Comparison of ENCODE assay signal across 8 cellular contexts in genomic region chrX:129925305-129926092, GRCh38. TPM values are rescaled to one million over a fixed set of nuclear protein-coding genes. Genes with fewer than 3 reads are reported as not detected.
DNase-seq lines count a peak whose midpoint lies in the region; ATAC-seq, FAIRE-seq and TF ChIP-seq lines count a peak whose summit lies in the region.

No MANE protein-coding gene starts in this region.

- peak; percentile 84 for ATAC-seq in activated B cell treated with CpG ODN at 0.5 μM for 24 hours (ENCODE audit: low read depth)
- no peak for ATAC-seq in HG03280 (IDR thresholded peaks at IDR 0.05; ENCODE audit: unreplicated experiment)

- peaks cover 4% of the 10 kb centered on the region for H3K4me1 Mint-ChIP-seq in activated B cell treated with CpG ODN at 0.5 μM for 24 hours

- no peaks in the 10 kb centered on the region for H3K27me3 Mint-ChIP-seq in activated B cell treated with CpG ODN at 0.5 μM for 24 hours

- intact Hi-C loops in activated B cell treated with CpG ODN at 0.5 μM for 24 hours (cut with micrococcal nuclease), result loop anchor here (1.0 to 10.0 kb wide), 5 partner anchors 99 to 319 kb away; no protein-coding TSS in a partner anchor

- peak; percentile 71 for FAIRE-seq in GM19239 (lab: Jason Lieb, UNC)

- DNase-seq in C1 segment of cervical spinal cord (lab: John Stamatoyannopoulos, UW), result peak in 12 of 14 donors; percentile 1 to 63 (median 24)
- no peak for DNase-seq in GM19239 (ENCODE audit: insufficient read length, low spot score)
- peak; percentile 56 for DNase-seq in NCI-H1694 (lab: John Stamatoyannopoulos, UW)
- peak; percentile 30 for DNase-seq in activated B cell treated with CpG ODN at 0.5 μM for 24 hours
- peak; percentile 85 to 88 for DNase-seq in cardiac fibroblast (ENCODE audit: low read depth in 2 of 2)
- DNase-seq in kidney tubule cell (ENCODE audit: low spot score), result peak; percentile 74
- DNase-seq in stimulated activated CD4-positive, alpha-beta T cell treated with anti-CD3 and anti-CD28 coated beads, Interleukin-4, amount 100 ng/mL, for 1 hour, result peak; percentile 49

- peaks cover 53% of the 10 kb centered on the region for H3K36me3 Mint-ChIP-seq in activated B cell treated with CpG ODN at 0.5 μM for 24 hours (ENCODE audit: low read depth)

- no peak overlapping the region for H3K4me3 ChIP-seq in cardiac fibroblast (replicated peaks in 1 of 2; ENCODE audit: low read depth in 2 of 2, low read length in 2 of 2)

- no peak overlapping the region for H3K27ac Mint-ChIP-seq in activated B cell treated with CpG ODN at 0.5 μM for 24 hours

- no peak for TF ChIP-seq CTCF in activated B cell treated with CpG ODN at 0.5 μM for 24 hours (IDR thresholded peaks at IDR 0.05)
- TF ChIP-seq CTCF in cardiac fibroblast (IDR thresholded peaks at IDR 0.05; ENCODE audit: low read depth, low read length), result peak; percentile 56

- H3K4me3 Mint-ChIP-seq in activated B cell treated with CpG ODN at 0.5 μM for 24 hours, result no peak overlapping the region

- H3K9me3 Mint-ChIP-seq in activated B cell treated with CpG ODN at 0.5 μM for 24 hours, result no peaks in the 10 kb centered on the region

- POLR2A ChIA-PET in activated B cell treated with CpG ODN at 0.5 μM for 24 hours (lab: Charles Lee), result interaction anchor here (1.0 to 1.5 kb wide), 2 partner anchors 9 to 135 kb away, joined by 4 to 6 read pairs; no protein-coding TSS in a partner anchor

- CTCF ChIA-PET in activated B cell treated with CpG ODN at 0.5 μM for 24 hours (lab: Charles Lee), result interaction anchor here (0.6 to 6.5 kb wide), 20 partner anchors 9 to 289 kb away, joined by 3 to 137 read pairs (median 4); partner anchors contain the start of gene UTP14A

RNA-seq across cellular contexts. Expression of gene UTP14A, which starts 19.5 kb away (rescaled TPM):
- total RNA-seq in activated B cell treated with CpG ODN at 0.5 μM for 24 hours, result 33.0 and 33.6 TPM in 2 replicates

RNA-seq across cellular contexts. Expression of gene BCORL1, which starts 56.9 kb away (rescaled TPM):
- 8.0 and 8.2 TPM in 2 replicates for total RNA-seq in activated B cell treated with CpG ODN at 0.5 μM for 24 hours
